In the genomic region with DNA sequence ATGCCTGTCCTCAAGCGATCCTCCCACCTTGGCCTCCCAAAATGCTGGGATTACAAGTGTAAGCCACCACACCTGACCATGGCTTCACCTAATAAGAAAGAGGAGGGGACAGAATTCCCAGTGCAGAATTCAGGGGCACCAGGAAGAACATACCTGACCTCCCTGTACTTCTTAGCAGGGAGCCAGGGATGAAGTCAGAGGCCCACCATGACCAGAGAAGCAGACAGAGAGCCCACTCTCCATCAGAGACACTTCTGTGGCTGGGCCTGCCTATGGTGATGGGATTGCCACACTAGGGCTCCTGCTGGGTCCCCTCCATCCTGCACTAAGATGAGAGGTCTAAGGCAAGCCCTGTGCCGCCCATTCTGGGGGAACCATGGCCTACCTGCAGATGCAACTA, we compare ENCODE assay signal across 1 cellular context.
TF ChIP-seq lines count a peak whose summit lies in the region.

No MANE protein-coding gene starts in this region.

TF ChIP-seq in IMR-90, 13 proteins besides CTCF, POLR2A, EP300 and RAD21:
- no peak for TF ChIP-seq MAFK (IDR thresholded peaks at IDR 0.05; ENCODE audit: low read depth, low read length)
- TF ChIP-seq MXI1 (IDR thresholded peaks at IDR 0.05; ENCODE audit: borderline replicate concordance, low read depth, low read length): no peak
- TF ChIP-seq ELK1 (IDR thresholded peaks at IDR 0.05; ENCODE audit: borderline replicate concordance, low read depth, low read length): no peak
- TF ChIP-seq SMC3 (IDR thresholded peaks at IDR 0.05; ENCODE audit: low read depth, low read length): no peak
- no peak for TF ChIP-seq CHD1 (IDR thresholded peaks at IDR 0.05; ENCODE audit: low read depth, low read length)
- TF ChIP-seq FOS (IDR thresholded peaks at IDR 0.05; ENCODE audit: low read depth, low read length): no peak
- no peak for TF ChIP-seq MAZ (IDR thresholded peaks at IDR 0.05; ENCODE audit: borderline replicate concordance, low read depth, low read length)
- TF ChIP-seq USF2 (IDR thresholded peaks at IDR 0.05; ENCODE audit: low read depth, low read length): no peak
- no peak for TF ChIP-seq CEBPB (IDR thresholded peaks at IDR 0.05; ENCODE audit: low read depth, low read length)
- no peak for TF ChIP-seq RFX5 (IDR thresholded peaks at IDR 0.05; ENCODE audit: low read depth, low read length)
- no peak for TF ChIP-seq NFE2L2 (IDR thresholded peaks at IDR 0.05; ENCODE audit: low read depth, low read length)
- no peak for TF ChIP-seq RCOR1 (IDR thresholded peaks at IDR 0.05; ENCODE audit: insufficient replicate concordance, low read length)
- TF ChIP-seq BHLHE40 (IDR thresholded peaks at IDR 0.05; ENCODE audit: low read depth, low read length): no peak
